8 cellular contexts compared by ENCODE assay signal in genomic region chr4:118265312-118266144, GRCh38.
DNase-seq lines count a peak whose midpoint lies in the region; ATAC-seq, FAIRE-seq and TF ChIP-seq lines count a peak whose summit lies in the region.

No MANE protein-coding gene starts in this region.

- no peaks in the 10 kb centered on the region for H3K9me2 ChIP-seq in Karpas-422 (replicated peaks; ENCODE audit: insufficient read depth, low read length)

- intact Hi-C loops in CD4-positive, alpha-beta memory T cell (cut with micrococcal nuclease): no loop called here
- intact Hi-C loops in GM12878 (cut with micrococcal nuclease; ENCODE audit: unreplicated experiment): no loop called here

- H3K4me1 ChIP-seq in CD4-positive, alpha-beta memory T cell (ENCODE audit: insufficient read depth, low read length): no peaks in the 10 kb centered on the region
- no peaks in the 10 kb centered on the region for H3K4me1 ChIP-seq in GM12878 (ENCODE audit: control insufficient read depth, insufficient read depth, low read length)
- no peaks in the 10 kb centered on the region for H3K4me1 ChIP-seq in liver (ENCODE audit: control insufficient read depth in 4 of 4, insufficient read depth in 4 of 4, low read length in 3 of 4)
- peaks cover 0 to 9% (median 0%) of the 10 kb centered on the region in 4 donors for H3K4me1 ChIP-seq in tibial nerve
- H3K4me1 ChIP-seq in Karpas-422 (ENCODE audit: low read length): no peaks in the 10 kb centered on the region

- WGBS in GM12878 (ENCODE audit: insufficient coverage, insufficient replicate concordance, low lambda C conversion rate, missing lambda C conversion rate): 79% methylated on average over 48 of the region's 64 CpGs
- WGBS in liver: 16% methylated on average over 64 of the region's 64 CpGs
- 30 to 35% methylated on average over 31 to 34 of the region's 64 CpGs for WGBS in tibial nerve, 2 donors

- H3K27ac Mint-ChIP-seq in CD4-positive, alpha-beta memory T cell: no peak overlapping the region

- in situ Hi-C loops in GM12878 (cut with MboI): loop anchor here (25.0 kb wide), 2 partner anchors 1128 to 1903 kb away; no protein-coding TSS in a partner anchor

- no peaks in the 10 kb centered on the region for H3K9me3 Mint-ChIP-seq in CD4-positive, alpha-beta memory T cell

- no peaks in the 10 kb centered on the region for H3K9me3 ChIP-seq in CD4-positive, alpha-beta memory T cell (ENCODE audit: control insufficient read depth in 1 of 2, low read length in 2 of 2)
- H3K9me3 ChIP-seq in GM12878 (replicated peaks; ENCODE audit: control insufficient read depth, insufficient read depth, low read length) (no peaks in the 10 kb centered on the region; the same call in 2 of the 3 replicates), liver (ENCODE audit: control insufficient read depth in 4 of 4, low read length in 3 of 4) (no peaks in the 10 kb centered on the region), tibial nerve (no peaks in the 10 kb centered on the region), Karpas-422 (ENCODE audit: low read length) (no peaks in the 10 kb centered on the region)

- H3K4me3 Mint-ChIP-seq in CD4-positive, alpha-beta memory T cell: peak overlapping the region; percentile 25 to 75 (median 66)

- TF ChIP-seq EP300 in GM12878 (IDR thresholded peaks at IDR 0.05; ENCODE audit: borderline replicate concordance in 1 of 2, control insufficient read depth in 1 of 2, low read depth in 2 of 2, low read length in 2 of 2) (no peak), tibial nerve (IDR thresholded peaks at IDR 0.05) (no peak)

- no peak overlapping the region for H3K9ac ChIP-seq in GM12878 (ENCODE audit: control insufficient read depth, insufficient read depth, low read length)
- H3K9ac ChIP-seq in liver (ENCODE audit: low read depth in 1 of 2, low read length in 2 of 2): no peak overlapping the region
- H3K9ac ChIP-seq in Karpas-422 (ENCODE audit: low read length): no peak overlapping the region

- no peak for FAIRE-seq in GM12878 (lab: Jason Lieb, UNC)
- no peak for FAIRE-seq in urothelium cell line (lab: Jason Lieb, UNC)

- ATAC-seq in HG03432 (IDR thresholded peaks at IDR 0.05; ENCODE audit: unreplicated experiment): peak; percentile 53
- no peak for ATAC-seq in GM12878
- ATAC-seq in HG03280 (IDR thresholded peaks at IDR 0.05; ENCODE audit: unreplicated experiment): no peak

- RAD21 ChIA-PET in GM12878 (lab: Charles Lee; ENCODE audit: unreplicated experiment): no interaction called here

- TF ChIP-seq RAD21 in GM12878 (IDR thresholded peaks at IDR 0.05; ENCODE audit: insufficient read depth, low read depth, low read length) (no peak), liver (IDR thresholded peaks at IDR 0.05) (no peak)

- peak overlapping the region in 1 of 2 donors; percentile 7 for H3K4me3 ChIP-seq in CD4-positive, alpha-beta memory T cell (ENCODE audit: low read length in 2 of 2)
- H3K4me3 ChIP-seq in GM12878 (no peak overlapping the region), liver (ENCODE audit: low read depth in 1 of 3, low read length in 3 of 3) (peak overlapping the region in 2 of 3 donors; percentile 66 to 68), tibial nerve (peak overlapping the region; percentile 27 to 58 (median 46)), Karpas-422 (ENCODE audit: low read length) (no peak overlapping the region)

- POLR2A ChIA-PET in CD4-positive, alpha-beta memory T cell (lab: Charles Lee; ENCODE audit: partially characterized antibody): interaction anchor here (1.2 to 1.5 kb wide), 2 partner anchors 10 to 12 kb away, joined by 3 to 6 read pairs; no protein-coding TSS in a partner anchor
- POLR2A ChIA-PET in GM12878 (lab: Charles Lee): no interaction called here

- peaks cover under 1 to 14% of the 10 kb centered on the region in 2 donors for H3K27me3 Mint-ChIP-seq in CD4-positive, alpha-beta memory T cell

- H3K79me2 ChIP-seq in GM12878 (ENCODE audit: control insufficient read depth, insufficient read depth, low read length) (no peaks in the 10 kb centered on the region), Karpas-422 (ENCODE audit: low read length) (no peaks in the 10 kb centered on the region)

- H3K27ac ChIP-seq in CD4-positive, alpha-beta memory T cell (ENCODE audit: low read depth, low read length): no peak overlapping the region
- H3K27ac ChIP-seq in GM12878 (ENCODE audit: control insufficient read depth, insufficient read depth): no peak overlapping the region
- no peak overlapping the region for H3K27ac ChIP-seq in liver (ENCODE audit: low read depth in 1 of 2, low read length in 2 of 2)
- H3K27ac ChIP-seq in tibial nerve: no peak overlapping the region
- no peak overlapping the region for H3K27ac ChIP-seq in Karpas-422 (ENCODE audit: low read length)

- no TSS peak for BruUV-seq in GM12878 (replicated peaks; lab: Mats Ljungman, UMichigan)

- peaks cover 0 to under 1% (median under 1%) of the 10 kb centered on the region in 4 donors for H3K4me1 Mint-ChIP-seq in CD4-positive, alpha-beta memory T cell

- no peaks in the 10 kb centered on the region for H3K36me3 ChIP-seq in CD4-positive, alpha-beta memory T cell (ENCODE audit: insufficient read depth, low read length)
- H3K36me3 ChIP-seq in GM12878 (ENCODE audit: control insufficient read depth in 2 of 2, insufficient read depth in 2 of 2, low read length in 1 of 2) (no peaks in the 10 kb centered on the region), liver (ENCODE audit: control insufficient read depth in 4 of 4, insufficient read depth in 3 of 4, low read depth in 1 of 4, low read length in 3 of 4) (no peaks in the 10 kb centered on the region), tibial nerve (no peaks in the 10 kb centered on the region), Karpas-422 (ENCODE audit: insufficient read depth, low read length) (no peaks in the 10 kb centered on the region)

- H4K20me1 ChIP-seq in GM12878 (ENCODE audit: control insufficient read depth, insufficient read depth): no peaks in the 10 kb centered on the region
- no peaks in the 10 kb centered on the region for H4K20me1 ChIP-seq in Karpas-422 (ENCODE audit: insufficient read depth, low read depth, low read length)

- SMC1A ChIA-PET in GM12878 (lab: Charles Lee; ENCODE audit: uncharacterized antibody, unreplicated experiment): no interaction called here

- peak overlapping the region; percentile 33; the same call in 1 of the 2 replicates for H3K4me2 ChIP-seq in GM12878 (ENCODE audit: control insufficient read depth, insufficient read depth)
- H3K4me2 ChIP-seq in Karpas-422 (ENCODE audit: low read depth, low read length, poor library complexity, severe bottlenecking): no peak overlapping the region

- peak in 1 of 5 donors; percentile 20 for DNase-seq in CD4-positive, alpha-beta memory T cell
- DNase-seq in GM12878 (ENCODE audit: low read depth, low spot score): no peak
- DNase-seq in tibial nerve (ENCODE audit: low spot score in 2 of 2): no peak
- DNase-seq in Karpas-422: no peak
- DNase-seq in urothelium cell line (ENCODE audit: low spot score): no peak

- TF ChIP-seq POLR2A in GM12878 (IDR thresholded peaks at IDR 0.05; ENCODE audit: low read depth, low read length): no peak
- TF ChIP-seq POLR2A in tibial nerve (IDR thresholded peaks at IDR 0.05): no peak

- no peak for TF ChIP-seq CTCF in GM12878 (IDR thresholded peaks at IDR 0.05 in 2 of 3, conservative IDR thresholded peaks at IDR 0.05 in 1 of 3; ENCODE audit: control insufficient read depth in 2 of 3, extremely low read depth in 1 of 3, insufficient read depth in 1 of 3, low read depth in 3 of 3, low read length in 3 of 3)
- no peak for TF ChIP-seq CTCF in liver (IDR thresholded peaks at IDR 0.05; ENCODE audit: low read depth, low read length, missing input control)
- TF ChIP-seq CTCF in tibial nerve (IDR thresholded peaks at IDR 0.05): no peak

- H3K36me3 Mint-ChIP-seq in CD4-positive, alpha-beta memory T cell: no peaks in the 10 kb centered on the region

- CTCF ChIA-PET in CD4-positive, alpha-beta memory T cell (lab: Charles Lee; ENCODE audit: partially characterized antibody): interaction anchor here (0.9 to 1.2 kb wide), 3 partner anchors 9 to 41 kb away, joined by 3 to 4 read pairs (median 3); no protein-coding TSS in a partner anchor
- CTCF ChIA-PET in GM12878 (lab: Yijun Ruan, JAX): no interaction called here

- no peaks in the 10 kb centered on the region for H3K27me3 ChIP-seq in CD4-positive, alpha-beta memory T cell (ENCODE audit: insufficient read depth, low read length)
- no peaks in the 10 kb centered on the region; a peak in 1 of 4 replicates for H3K27me3 ChIP-seq in GM12878 (replicated peaks in 1 of 2; ENCODE audit: control insufficient read depth in 2 of 2, insufficient read depth in 2 of 2, low read length in 1 of 2)
- no peaks in the 10 kb centered on the region for H3K27me3 ChIP-seq in liver (ENCODE audit: control insufficient read depth in 4 of 4, insufficient read depth in 4 of 4, low read length in 3 of 4)
- H3K27me3 ChIP-seq in tibial nerve: peaks cover 0 to 4% of the 10 kb centered on the region in 2 donors
- no peaks in the 10 kb centered on the region for H3K27me3 ChIP-seq in Karpas-422 (ENCODE audit: low read length)

- H2AFZ ChIP-seq in GM12878 (ENCODE audit: control insufficient read depth, low read depth, low read length) (no peak overlapping the region; the same call in 1 of the 2 replicates), Karpas-422 (ENCODE audit: low read length) (no peak overlapping the region)

TF ChIP-seq in GM12878, 131 proteins besides CTCF, POLR2A, EP300 and RAD21 (continues in another document):
- no peak for TF ChIP-seq USF1 (IDR thresholded peaks at IDR 0.05; ENCODE audit: borderline replicate concordance, extremely low read length, insufficient read depth, low read depth, low read length)
- TF ChIP-seq ZNF24 (IDR thresholded peaks at IDR 0.05): no peak
- no peak for TF ChIP-seq CBX3 (IDR thresholded peaks at IDR 0.05; ENCODE audit: borderline replicate concordance, low read depth)

TF ChIP-seq in liver, 16 proteins besides CTCF, POLR2A, EP300 and RAD21 (continues in another document):
- TF ChIP-seq TAF1 (conservative IDR thresholded peaks at IDR 0.05): no peak
- no peak for TF ChIP-seq YY1 (IDR thresholded peaks at IDR 0.05)
- no peak for TF ChIP-seq MAX (IDR thresholded peaks at IDR 0.05)
- no peak for TF ChIP-seq NR2F2 (IDR thresholded peaks at IDR 0.05)

Comparison
In these comparisons a context has a peak if more than half of its experiments do, and no peak if none do; other contexts are left out.
1. H3K4me3 ChIP-seq: peak in liver (2 of 3) and tibial nerve (4 of 4); none in GM12878 (single experiment) and Karpas-422 (single experiment).